19 cellular contexts compared by ENCODE assay signal in the genomic region with DNA sequence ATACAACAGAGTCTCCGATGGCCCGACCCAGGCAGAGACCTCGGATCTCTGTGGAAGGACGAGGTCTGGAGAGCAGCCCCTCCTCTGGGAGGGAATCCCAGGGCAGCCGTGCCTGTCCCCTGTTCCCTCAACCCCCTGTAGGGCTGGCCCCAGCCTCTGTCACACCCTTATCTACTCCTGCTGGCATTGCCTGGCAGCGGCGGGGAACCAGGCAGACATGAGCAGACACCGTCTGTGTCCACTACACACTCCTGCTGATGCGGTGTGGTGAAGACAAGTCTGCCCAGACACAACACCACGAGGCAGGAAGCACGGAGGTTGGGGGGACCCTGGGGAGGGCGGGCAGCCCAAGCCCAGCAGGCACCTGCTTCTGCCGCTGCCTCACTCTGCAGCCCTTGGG. TPM values are rescaled to one million over a fixed set of nuclear protein-coding genes. Genes with fewer than 3 reads are reported as not detected.
A peak's percentile ranks its signal among the peaks of the same experiment; 100 is the strongest.
DNase-seq lines count a peak whose midpoint lies in the region; ATAC-seq and TF ChIP-seq lines count a peak whose summit lies in the region.
"Had no signal": no experiment of that assay in that cellular context is flagged by ENCODE, and none has a peak within 500 bp of the region (broad histone marks: within the 10 kb centered on the region; RNA-seq: fewer than 3 reads in every experiment).

No MANE protein-coding gene starts in this region.

- no peak overlapping the region for H3K4me3 Mint-ChIP-seq in GM23338
- H3K4me3 Mint-ChIP-seq: nephron progenitor cell had no signal

- peak overlapping the region in 1 of 2 experiments; percentile 60 for H3K4ac ChIP-seq in mesenchymal stem cell (ENCODE audit: low read depth in 1 of 2, low read length in 2 of 2)

- H2BK15ac ChIP-seq in mesenchymal stem cell (ENCODE audit: low read depth, poor library complexity, severe bottlenecking): peak overlapping the region; percentile 19

- H3K4me2 ChIP-seq in GM23338 (no peak overlapping the region), mesenchymal stem cell (ENCODE audit: low read length, poor library complexity, severe bottlenecking) (no peak overlapping the region)

- peak; percentile 41 for ATAC-seq in GM23338
- no peak for ATAC-seq in HG03457 (IDR thresholded peaks at IDR 0.05; ENCODE audit: unreplicated experiment)
- no peak for ATAC-seq in GM18870 (IDR thresholded peaks at IDR 0.05; ENCODE audit: unreplicated experiment)
- ATAC-seq: gastrocnemius medialis, HCT116 had no signal

- peak overlapping the region in 1 of 2 experiments; percentile 67 for H2BK12ac ChIP-seq in mesenchymal stem cell (ENCODE audit: low read length in 2 of 2)

- no peaks in the 10 kb centered on the region for H3K79me2 ChIP-seq in GM23338 (replicated peaks; ENCODE audit: insufficient read depth)

- H3K9me3 Mint-ChIP-seq in GM23338: no peaks in the 10 kb centered on the region
- H3K9me3 Mint-ChIP-seq: nephron progenitor cell had no signal

- WGBS in mesenchymal stem cell: 40% methylated on average over 13 of the region's 13 CpGs

- H3K4me3 ChIP-seq in BE2C (ENCODE audit: low read depth, low read length) (no peak overlapping the region), GM23338 (no peak overlapping the region), SJCRH30 (no peak overlapping the region), mesenchymal stem cell (ENCODE audit: insufficient read depth in 1 of 2, low read depth in 1 of 2, low read length in 2 of 2) (no peak overlapping the region)
- H3K4me3 ChIP-seq: colonic mucosa, gastrocnemius medialis, lung had no signal

- TF ChIP-seq CTCF in BE2C (IDR thresholded peaks at IDR 0.05; ENCODE audit: low read depth, low read length) (no peak), GM23338 (conservative IDR thresholded peaks at IDR 0.05; ENCODE audit: low read depth in 2 of 2) (no peak)

- H2AK5ac ChIP-seq in mesenchymal stem cell (ENCODE audit: low read length, severe bottlenecking): peak overlapping the region; percentile 41

- peaks cover 9% of the 10 kb centered on the region for H3K4me1 ChIP-seq in BE2C
- no peaks in the 10 kb centered on the region; the same call in 1 of the 2 replicates for H3K4me1 ChIP-seq in GM23338 (ENCODE audit: insufficient read depth)
- peaks cover 29% of the 10 kb centered on the region for H3K4me1 ChIP-seq in SJCRH30
- peaks cover 28% of the 10 kb centered on the region for H3K4me1 ChIP-seq in mesenchymal stem cell (ENCODE audit: control insufficient read depth, insufficient read depth, low read depth, low read length)
- H3K4me1 ChIP-seq: colonic mucosa had no signal

- H3K27ac ChIP-seq in GM23338 (ENCODE audit: low read depth): no peak overlapping the region
- no peak overlapping the region for H3K27ac ChIP-seq in SJCRH30
- H3K27ac ChIP-seq in mesenchymal stem cell (ENCODE audit: low read length, poor library complexity, severe bottlenecking): no peak overlapping the region
- H3K27ac ChIP-seq: colonic mucosa, epithelial cell of prostate, gastrocnemius medialis had no signal

- peak overlapping the region; percentile 28 to 55 for H3K18ac ChIP-seq in mesenchymal stem cell (ENCODE audit: low read depth in 1 of 2, low read length in 2 of 2)

- no peak overlapping the region for H3K27ac Mint-ChIP-seq in GM23338
- H3K27ac Mint-ChIP-seq: nephron progenitor cell had no signal

- DNase-seq in BE2C (peak; percentile 56), GM23338 (ENCODE audit: low spot score) (no peak), SJCRH30 (peak; percentile 57 to 62), mesenchymal stem cell (no peak), AG08396 (ENCODE audit: low spot score) (no peak), amygdala (lab: John Stamatoyannopoulos, UW) (no peak)
- DNase-seq: activated CD4-positive, alpha-beta T cell treated with anti-CD3 and anti-CD28 coated beads for 1 hour; Caco-2; colonic mucosa; gastrocnemius medialis; NCI-H2081 treated with DMSO at 0.1 percent for 48 hours; NCI-H82; nephron progenitor cell had no signal

- no peaks in the 10 kb centered on the region for H3K9me2 ChIP-seq in GM23338 (ENCODE audit: insufficient read depth)

- peak overlapping the region in 1 of 2 experiments; percentile 56 for H3K23ac ChIP-seq in mesenchymal stem cell (ENCODE audit: low read length in 2 of 2)

- H4K20me1 ChIP-seq in GM23338 (replicated peaks; ENCODE audit: insufficient read depth): no peaks in the 10 kb centered on the region

- H2BK5ac ChIP-seq in mesenchymal stem cell (ENCODE audit: low read depth, low read length, poor library complexity, severe bottlenecking): no peak overlapping the region

- no peak overlapping the region for H3K14ac ChIP-seq in mesenchymal stem cell (ENCODE audit: low read length in 2 of 2)

- no peak overlapping the region for H4K8ac ChIP-seq in mesenchymal stem cell (ENCODE audit: low read length)

- no peaks in the 10 kb centered on the region for H3K36me3 Mint-ChIP-seq in GM23338 (ENCODE audit: low read depth)

- H3K27me3 ChIP-seq in BE2C (no peaks in the 10 kb centered on the region), GM23338 (ENCODE audit: insufficient read depth) (no peaks in the 10 kb centered on the region), SJCRH30 (no peaks in the 10 kb centered on the region), mesenchymal stem cell (ENCODE audit: control insufficient read depth in 1 of 2, insufficient read depth in 1 of 2, low read length in 2 of 2) (no peaks in the 10 kb centered on the region)
- H3K27me3 ChIP-seq: colonic mucosa, gastrocnemius medialis had no signal

- no peaks in the 10 kb centered on the region for H3F3A ChIP-seq in GM23338 (replicated peaks; ENCODE audit: low read depth)

- no peaks in the 10 kb centered on the region for H3K9me3 ChIP-seq in BE2C
- no peaks in the 10 kb centered on the region for H3K9me3 ChIP-seq in SJCRH30 (replicated peaks)
- no peaks in the 10 kb centered on the region for H3K9me3 ChIP-seq in mesenchymal stem cell (ENCODE audit: control insufficient read depth, low read length)
- H3K9me3 ChIP-seq: Caco-2, colonic mucosa, gastrocnemius medialis had no signal

- no peaks in the 10 kb centered on the region for H3K79me1 ChIP-seq in mesenchymal stem cell (replicated peaks; ENCODE audit: low read length, poor library complexity, severe bottlenecking)

- peaks cover 2% of the 10 kb centered on the region for H3K27me3 Mint-ChIP-seq in GM23338 (ENCODE audit: insufficient read depth, low read depth, poor library complexity)

- no peak overlapping the region for H2BK120ac ChIP-seq in mesenchymal stem cell (ENCODE audit: low read depth, low read length)

- no peaks in the 10 kb centered on the region for H3K36me3 ChIP-seq in BE2C
- H3K36me3 ChIP-seq in GM23338 (ENCODE audit: insufficient read depth): no peaks in the 10 kb centered on the region
- no peaks in the 10 kb centered on the region for H3K36me3 ChIP-seq in SJCRH30
- H3K36me3 ChIP-seq in mesenchymal stem cell (ENCODE audit: control insufficient read depth in 1 of 2, insufficient read depth in 2 of 2, low read depth in 1 of 2, low read length in 2 of 2): no peaks in the 10 kb centered on the region
- H3K36me3 ChIP-seq: colonic mucosa, gastrocnemius medialis had no signal

- no peak overlapping the region for H3K9ac ChIP-seq in mesenchymal stem cell (ENCODE audit: low read length)

- H2AFZ ChIP-seq in GM23338: peak overlapping the region; percentile 74; the same call in 1 of the 2 replicates
- no peak overlapping the region for H2AFZ ChIP-seq in mesenchymal stem cell (ENCODE audit: low read depth, low read length)

- peaks cover 10% of the 10 kb centered on the region; the same call in 2 of the 3 replicates for H3K4me1 Mint-ChIP-seq in GM23338

- H4K91ac ChIP-seq in mesenchymal stem cell (ENCODE audit: low read length): peak overlapping the region; percentile 52

TF ChIP-seq in GM23338, 12 proteins besides CTCF, POLR2A, EP300 and RAD21 (continues in another document):
- TF ChIP-seq ZNF331 (CRISPR knock-in tag; IDR thresholded peaks at IDR 0.05; ENCODE audit: low read depth) (no peak), EZH2phosphoT487 (IDR thresholded peaks at IDR 0.05; ENCODE audit: unreplicated experiment) (no peak), ZNF114 (CRISPR knock-in tag; IDR thresholded peaks at IDR 0.05) (no peak), NANOG (IDR thresholded peaks at IDR 0.05; ENCODE audit: borderline replicate concordance) (no peak), STAT1 (IDR thresholded peaks at IDR 0.05; ENCODE audit: unreplicated experiment) (no peak), POLR2AphosphoS5 (IDR thresholded peaks at IDR 0.05; ENCODE audit: low read depth) (no peak), JUNB (IDR thresholded peaks at IDR 0.05; ENCODE audit: unreplicated experiment) (no peak)
- TF ChIP-seq, protein P1, sequence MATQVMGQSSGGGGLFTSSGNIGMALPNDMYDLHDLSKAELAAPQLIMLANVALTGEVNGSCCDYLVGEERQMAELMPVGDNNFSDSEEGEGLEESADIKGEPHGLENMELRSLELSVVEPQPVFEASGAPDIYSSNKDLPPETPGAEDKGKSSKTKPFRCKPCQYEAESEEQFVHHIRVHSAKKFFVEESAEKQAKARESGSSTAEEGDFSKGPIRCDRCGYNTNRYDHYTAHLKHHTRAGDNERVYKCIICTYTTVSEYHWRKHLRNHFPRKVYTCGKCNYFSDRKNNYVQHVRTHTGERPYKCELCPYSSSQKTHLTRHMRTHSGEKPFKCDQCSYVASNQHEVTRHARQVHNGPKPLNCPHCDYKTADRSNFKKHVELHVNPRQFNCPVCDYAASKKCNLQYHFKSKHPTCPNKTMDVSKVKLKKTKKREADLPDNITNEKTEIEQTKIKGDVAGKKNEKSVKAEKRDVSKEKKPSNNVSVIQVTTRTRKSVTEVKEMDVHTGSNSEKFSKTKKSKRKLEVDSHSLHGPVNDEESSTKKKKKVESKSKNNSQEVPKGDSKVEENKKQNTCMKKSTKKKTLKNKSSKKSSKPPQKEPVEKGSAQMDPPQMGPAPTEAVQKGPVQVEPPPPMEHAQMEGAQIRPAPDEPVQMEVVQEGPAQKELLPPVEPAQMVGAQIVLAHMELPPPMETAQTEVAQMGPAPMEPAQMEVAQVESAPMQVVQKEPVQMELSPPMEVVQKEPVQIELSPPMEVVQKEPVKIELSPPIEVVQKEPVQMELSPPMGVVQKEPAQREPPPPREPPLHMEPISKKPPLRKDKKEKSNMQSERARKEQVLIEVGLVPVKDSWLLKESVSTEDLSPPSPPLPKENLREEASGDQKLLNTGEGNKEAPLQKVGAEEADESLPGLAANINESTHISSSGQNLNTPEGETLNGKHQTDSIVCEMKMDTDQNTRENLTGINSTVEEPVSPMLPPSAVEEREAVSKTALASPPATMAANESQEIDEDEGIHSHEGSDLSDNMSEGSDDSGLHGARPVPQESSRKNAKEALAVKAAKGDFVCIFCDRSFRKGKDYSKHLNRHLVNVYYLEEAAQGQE (IDR thresholded peaks at IDR 0.05; ENCODE audit: unreplicated experiment): no peak

RNA-seq across cellular contexts. Expression of a gene that starts 52.5 kb away (rescaled TPM):
- polyA plus RNA-seq in BE2C (2012; ENCODE audit: insufficient read depth, insufficient read length, low read depth): not detected
- 12.7 and 16.2 TPM in 2 replicates for total RNA-seq in GM23338 (2014; rRNA removed; shearing (Covaris generic))
- polyA plus RNA-seq in GM23338 (2016; fragmentation: Nextera tagmentation; extraction: Ambion mirVana): 7.0 and 8.9 TPM in 2 replicates
- 7.1 and 9.9 TPM in 2 replicates for total RNA-seq in SJCRH30 (2014; rRNA removed; shearing (Covaris generic))
- polyA plus RNA-seq in mesenchymal stem cell (2013, experiment 1 of 2): 10.1 TPM
- polyA plus RNA-seq in mesenchymal stem cell (2013, experiment 2 of 2): 9.6 TPM
- total RNA-seq: T-helper 2 cell treated with Interferon-gamma antibody and Interleukin-4, amounts not matched to agents 100 ng/mL and 5 ng/mL, for 36 hours had no signal

Comparison
In these comparisons a context has a peak if more than half of its experiments do, and no peak if none do; other contexts are left out.
1. DNase-seq: peak in BE2C (single experiment) and SJCRH30 (2 of 2); none in GM23338 (single experiment), mesenchymal stem cell (single experiment), AG08396 (single experiment) and amygdala (0 of 56).